Comparison of ENCODE assay signal across 8 cellular contexts in the genomic region with DNA sequence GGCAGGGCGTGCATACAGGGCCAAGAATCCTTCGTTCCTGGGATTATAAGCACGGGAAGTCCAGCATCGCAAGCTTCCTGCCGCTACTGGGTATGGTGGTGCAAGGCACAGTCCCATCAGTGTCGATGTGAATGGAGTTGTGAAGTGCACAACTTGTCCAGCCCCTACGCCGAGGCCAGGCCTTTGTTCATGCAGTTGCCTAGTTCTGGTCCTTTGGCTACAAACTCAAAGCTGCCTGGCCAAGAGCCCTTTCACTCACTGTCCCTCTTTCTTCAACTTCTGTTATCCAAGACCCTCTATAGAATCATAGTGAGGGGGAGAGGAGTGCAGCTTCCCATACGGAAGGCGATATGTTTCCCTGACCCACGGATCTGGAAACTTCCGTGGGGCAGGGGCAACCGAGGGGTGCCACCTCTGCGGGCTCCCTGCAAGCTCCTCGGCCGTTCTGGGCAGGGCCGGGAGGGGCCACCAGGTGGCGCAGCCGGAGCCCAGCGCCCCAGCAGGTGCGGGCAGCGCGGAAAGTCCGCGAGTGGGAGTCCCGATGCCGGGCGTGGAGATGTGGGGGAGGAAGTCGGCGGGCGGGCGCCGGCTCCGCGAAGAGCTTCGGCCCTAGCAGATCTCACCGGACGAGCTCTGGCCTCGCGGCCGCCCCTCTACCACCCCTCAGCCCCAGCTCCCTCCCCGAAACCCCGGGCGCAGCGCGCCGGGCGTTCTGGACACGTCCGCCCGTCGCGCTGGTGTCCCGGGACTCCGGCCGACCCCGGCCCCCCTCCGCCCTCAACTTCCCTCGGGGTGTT. TPM values are rescaled to one million over a fixed set of nuclear protein-coding genes. Genes with fewer than 3 reads are reported as not detected.
DNase-seq lines count a peak whose midpoint lies in the region; ATAC-seq and TF ChIP-seq lines count a peak whose summit lies in the region.

No MANE protein-coding gene starts in this region.

- WGBS in esophagus muscularis mucosa = 39% methylated on average over 14 of the region's 59 CpGs

- peak; percentile 22 for ATAC-seq in GM18508 (IDR thresholded peaks at IDR 0.05; ENCODE audit: insufficient read depth, unreplicated experiment)
- ATAC-seq in HG03025 (IDR thresholded peaks at IDR 0.05; ENCODE audit: low FRiP score, unreplicated experiment) = peak; percentile 55
- ATAC-seq in naive B cell (ENCODE audit: low read depth in 2 of 2) = peak; percentile 76 to 79
- ATAC-seq in stimulated activated memory B cell treated with anti-CD40 and anti-IgM and Interleukin-4, amounts not matched to agents 10 μg/mL and 1 μg/mL and 100 μg/mL, for 72 hours = peak; percentile 91

- H3K36me3 ChIP-seq in esophagus muscularis mucosa = no peaks in the 10 kb centered on the region

- H3K27me3 ChIP-seq in esophagus muscularis mucosa = peaks cover 0 to 43% (median 5%) of the 10 kb centered on the region in 4 donors

- H3K27me3 Mint-ChIP-seq in naive B cell = no peaks in the 10 kb centered on the region
- H3K27me3 Mint-ChIP-seq in stimulated activated memory B cell treated with anti-CD40 and anti-IgM and Interleukin-4, amounts not matched to agents 10 μg/mL and 1 μg/mL and 100 μg/mL, for 72 hours = no peaks in the 10 kb centered on the region

- H3K36me3 Mint-ChIP-seq in naive B cell = peaks cover 5 to 9% of the 10 kb centered on the region in 2 donors
- peaks cover 7% of the 10 kb centered on the region for H3K36me3 Mint-ChIP-seq in stimulated activated memory B cell treated with anti-CD40 and anti-IgM and Interleukin-4, amounts not matched to agents 10 μg/mL and 1 μg/mL and 100 μg/mL, for 72 hours

- H3K27ac Mint-ChIP-seq in naive B cell = peak overlapping the region in 5 of 6 donors; percentile 56 to 91 (median 77)
- H3K27ac Mint-ChIP-seq in stimulated activated memory B cell treated with anti-CD40 and anti-IgM and Interleukin-4, amounts not matched to agents 10 μg/mL and 1 μg/mL and 100 μg/mL, for 72 hours = peak overlapping the region; percentile 88

- H3K4me3 ChIP-seq in esophagus muscularis mucosa = peak overlapping the region; percentile 57 to 67 (median 60)

- TF ChIP-seq EP300 in esophagus muscularis mucosa (IDR thresholded peaks at IDR 0.05) = no peak

- intact Hi-C loops in esophagus muscularis mucosa (cut with DNase I) = no loop called here

- H3K9me3 ChIP-seq in esophagus muscularis mucosa = no peaks in the 10 kb centered on the region

- TF ChIP-seq CTCF in esophagus muscularis mucosa (IDR thresholded peaks at IDR 0.05) = peak; percentile 56 to 79 (median 73)

- peak; percentile 30 for DNase-seq in A172 (ENCODE audit: low spot score)
- DNase-seq in NCI-H69 (lab: John Stamatoyannopoulos, UW) = peak; percentile 77
- peak; percentile 84 for DNase-seq in activated T-cell treated with anti-CD3 and anti-CD28 coated beads for 24 hours (ENCODE audit: low read depth)
- DNase-seq in esophagus muscularis mucosa (ENCODE audit: extremely low spot score) = peak; percentile 91
- peak; percentile 82 for DNase-seq in naive B cell

- H3K27ac ChIP-seq in esophagus muscularis mucosa (replicated peaks in 1 of 4) = peak overlapping the region in 1 of 4 donors; percentile 39

- peaks cover 0 to 4% (median 0%) of the 10 kb centered on the region in 7 donors for H3K9me3 Mint-ChIP-seq in naive B cell
- H3K9me3 Mint-ChIP-seq in stimulated activated memory B cell treated with anti-CD40 and anti-IgM and Interleukin-4, amounts not matched to agents 10 μg/mL and 1 μg/mL and 100 μg/mL, for 72 hours = no peaks in the 10 kb centered on the region

- TF ChIP-seq POLR2A in esophagus muscularis mucosa (IDR thresholded peaks at IDR 0.05; ENCODE audit: low read depth) = no peak

- H3K4me1 Mint-ChIP-seq in naive B cell = peaks cover 26 to 46% (median 32%) of the 10 kb centered on the region in 3 donors
- H3K4me1 Mint-ChIP-seq in stimulated activated memory B cell treated with anti-CD40 and anti-IgM and Interleukin-4, amounts not matched to agents 10 μg/mL and 1 μg/mL and 100 μg/mL, for 72 hours = peaks cover 57% of the 10 kb centered on the region

- H3K4me3 Mint-ChIP-seq in naive B cell = peak overlapping the region; percentile 79 to 94 (median 89)
- H3K4me3 Mint-ChIP-seq in stimulated activated memory B cell treated with anti-CD40 and anti-IgM and Interleukin-4, amounts not matched to agents 10 μg/mL and 1 μg/mL and 100 μg/mL, for 72 hours = peak overlapping the region; percentile 87

- H3K4me1 ChIP-seq in esophagus muscularis mucosa = peaks cover 4 to 16% (median 15%) of the 10 kb centered on the region in 4 donors

RNA-seq across cellular contexts. Expression of gene RASGRP1, which starts 0.7 kb away (rescaled TPM):
- 1.5 and 1.6 TPM in 2 replicates for total RNA-seq in A172 (2014; rRNA removed; shearing (Covaris generic))
- under 1 TPM; 0.29 to 0.99 (median 0.66) TPM for total RNA-seq in esophagus muscularis mucosa
- 10 to 100 TPM in 3 of 6 donors, 1 to 10 TPM in 3; 2.9 to 23.4 (median 10.2) TPM for polyA plus RNA-seq in naive B cell (ENCODE audit: low read depth in 6 of 6)

Comparison
In these comparisons a context has a peak if more than half of its experiments do, and no peak if none do; other contexts are left out.
1. DNase-seq: peak in every context shown above with its lines; median percentile 91 in esophagus muscularis mucosa; 84 in activated T-cell treated with anti-CD3 and anti-CD28 coated beads for 24 hours; 82 in naive B cell; 77 in NCI-H69; 30 in A172.
2. ATAC-seq: peak in every context shown above with its lines; median percentile 91 in stimulated activated memory B cell treated with anti-CD40 and anti-IgM and Interleukin-4, amounts not matched to agents 10 μg/mL and 1 μg/mL and 100 μg/mL, for 72 hours; 78 in naive B cell; 55 in HG03025; 22 in GM18508.